Comparison of ENCODE assay signal across 9 cellular contexts in genomic region chr16:14015948-14016347, GRCh38. TPM values are rescaled to one million over a fixed set of nuclear protein-coding genes. Genes with fewer than 3 reads are reported as not detected.
DNase-seq lines count a peak whose midpoint lies in the region; ATAC-seq and TF ChIP-seq lines count a peak whose summit lies in the region.
"Had no signal": no experiment of that assay in that cellular context is flagged by ENCODE, and none has a peak within 500 bp of the region (broad histone marks: within the 10 kb centered on the region; RNA-seq: fewer than 3 reads in every experiment).

No MANE protein-coding gene starts in this region.

- no peak for TF ChIP-seq CTCF in Calu3 (IDR thresholded peaks at IDR 0.05; ENCODE audit: unreplicated experiment)
- TF ChIP-seq CTCF in activated CD8-positive, alpha-beta T cell treated with anti-CD3 and anti-CD28 coated beads for 36 hours (IDR thresholded peaks at IDR 0.05) = no peak

- no peaks in the 10 kb centered on the region for H3K27me3 Mint-ChIP-seq in Calu3 (ENCODE audit: unreplicated experiment)
- H3K27me3 Mint-ChIP-seq in activated CD8-positive, alpha-beta T cell treated with anti-CD3 and anti-CD28 coated beads for 36 hours = peaks cover 6% of the 10 kb centered on the region

- DNase-seq in GM03348 (ENCODE audit: low spot score) (peak; percentile 66), Right ventricle myocardium superior (no peak), skeletal muscle cell (ENCODE audit: low read depth) (peak; percentile 57), Calu3 (no peak), NCI-H1436 treated with DMSO at 0.1 percent for 48 hours (lab: John Stamatoyannopoulos, UW) (no peak)
- no peak for DNase-seq in activated CD8-positive, alpha-beta T cell treated with anti-CD3 and anti-CD28 coated beads for 36 hours
- DNase-seq: NCI-H1417 treated with DMSO at 0.1 percent for 48 hours had no signal

- no peaks in the 10 kb centered on the region for H3K9me3 Mint-ChIP-seq in Calu3 (ENCODE audit: low read depth, unreplicated experiment)
- no peaks in the 10 kb centered on the region for H3K9me3 Mint-ChIP-seq in activated CD8-positive, alpha-beta T cell treated with anti-CD3 and anti-CD28 coated beads for 36 hours

- POLR2A ChIA-PET in activated CD8-positive, alpha-beta T cell treated with anti-CD3 and anti-CD28 coated beads for 36 hours (lab: Charles Lee) = no interaction called here

- intact Hi-C loops in Right ventricle myocardium superior (cut with DNase I) = loop anchor here (10.0 kb wide), 2 partner anchors 49 to 179 kb away; no protein-coding TSS in a partner anchor
- intact Hi-C loops in Calu3 (cut with micrococcal nuclease; ENCODE audit: unreplicated experiment) = loop anchor here (5.0 kb wide), 1 partner anchor 171 kb away; no protein-coding TSS in a partner anchor
- intact Hi-C loops in activated CD8-positive, alpha-beta T cell treated with anti-CD3 and anti-CD28 coated beads for 36 hours (cut with micrococcal nuclease) = no loop called here

- no peak overlapping the region for H3K27ac Mint-ChIP-seq in Calu3 (ENCODE audit: unreplicated experiment)
- no peak overlapping the region for H3K27ac Mint-ChIP-seq in activated CD8-positive, alpha-beta T cell treated with anti-CD3 and anti-CD28 coated beads for 36 hours

- H3K4me3 Mint-ChIP-seq in Calu3 (ENCODE audit: low read depth, unreplicated experiment) = no peak overlapping the region
- H3K4me3 Mint-ChIP-seq in activated CD8-positive, alpha-beta T cell treated with anti-CD3 and anti-CD28 coated beads for 36 hours = no peak overlapping the region

- ATAC-seq in Right ventricle myocardium superior (ENCODE audit: poor library complexity) (peak; percentile 45), HG03521 (IDR thresholded peaks at IDR 0.05; ENCODE audit: unreplicated experiment) (no peak)
- no peak for ATAC-seq in activated CD8-positive, alpha-beta T cell treated with anti-CD3 and anti-CD28 coated beads for 36 hours

- peaks cover 28% of the 10 kb centered on the region for H3K4me1 Mint-ChIP-seq in Calu3 (ENCODE audit: low read depth, unreplicated experiment)
- H3K4me1 Mint-ChIP-seq in activated CD8-positive, alpha-beta T cell treated with anti-CD3 and anti-CD28 coated beads for 36 hours (ENCODE audit: low read depth) = no peaks in the 10 kb centered on the region

- no TSS peak for BruUV-seq in Calu3 (replicated peaks; lab: Mats Ljungman, UMichigan)

- CTCF ChIA-PET in Calu3 (lab: Charles Lee) = interaction anchor here (1.2 kb wide), 1 partner anchor 92 kb away, joined by 3 read pairs; no protein-coding TSS in a partner anchor
- CTCF ChIA-PET in activated CD8-positive, alpha-beta T cell treated with anti-CD3 and anti-CD28 coated beads for 36 hours (lab: Charles Lee) = no interaction called here

- H3K36me3 Mint-ChIP-seq in Calu3 (ENCODE audit: insufficient read depth, unreplicated experiment) = no peaks in the 10 kb centered on the region
- no peaks in the 10 kb centered on the region for H3K36me3 Mint-ChIP-seq in activated CD8-positive, alpha-beta T cell treated with anti-CD3 and anti-CD28 coated beads for 36 hours (ENCODE audit: low read depth)

- no peak overlapping the region for H3K4me3 ChIP-seq in skeletal muscle cell (ENCODE audit: low read depth, low read length)

- H3K27ac ChIP-seq in angular gyrus (ENCODE audit: low read depth, low read length) = peak overlapping the region; percentile 74

RNA-seq across cellular contexts. Expression of gene MRTFB, which starts 55.2 kb away (rescaled TPM):
- total RNA-seq in Right ventricle myocardium superior = 22.1 TPM
- 67.3 and 69.5 TPM in 2 replicates for total RNA-seq in Calu3 (2022)
- total RNA-seq in activated CD8-positive, alpha-beta T cell treated with anti-CD3 and anti-CD28 coated beads for 36 hours = 10 to 100 TPM; 10.3 to 12.0 TPM

Comparison
In these comparisons a context has a peak if more than half of its experiments do, and no peak if none do; other contexts are left out.
1. DNase-seq: peak in GM03348 (single experiment) and skeletal muscle cell (single experiment); none in Right ventricle myocardium superior (single experiment), Calu3 (single experiment), NCI-H1436 treated with DMSO at 0.1 percent for 48 hours (single experiment) and activated CD8-positive, alpha-beta T cell treated with anti-CD3 and anti-CD28 coated beads for 36 hours (single experiment).